16 cellular contexts compared by ENCODE assay signal in the genomic region with DNA sequence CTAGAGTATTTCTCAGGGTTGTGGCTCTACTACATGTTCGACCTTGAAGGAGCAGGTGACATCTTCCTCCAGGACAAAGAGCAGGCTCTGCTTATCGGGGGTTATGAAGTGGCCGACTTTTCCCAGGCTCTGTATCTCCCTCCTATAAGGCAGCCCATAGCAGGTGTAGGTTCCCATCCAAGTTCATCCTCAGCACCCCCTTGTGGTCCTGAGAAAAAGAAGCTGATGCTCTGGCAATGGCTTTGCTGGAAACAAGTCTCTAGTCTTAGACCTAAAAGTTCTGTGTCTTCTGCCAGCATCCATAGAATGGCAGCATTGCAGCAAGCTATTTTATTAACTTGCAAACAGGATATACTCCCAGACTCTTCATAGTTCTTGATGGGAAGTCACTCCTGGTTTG.
DNase-seq lines count a peak whose midpoint lies in the region; TF ChIP-seq lines count a peak whose summit lies in the region.
"Had no signal": no experiment of that assay in that cellular context is flagged by ENCODE, and none has a peak within 500 bp of the region (broad histone marks: within the 10 kb centered on the region; RNA-seq: fewer than 3 reads in every experiment).

No MANE protein-coding gene starts in this region.

- peak; percentile 7 for TF ChIP-seq CTCF in kidney epithelial cell (IDR thresholded peaks at IDR 0.05; ENCODE audit: insufficient read depth, low read length, poor library complexity, severe bottlenecking)

- in situ Hi-C loops in KBM-7 (cut with MboI; ENCODE audit: low pct_unique_long_range_greater_than_20kb, low sequenced_read_pairs), result no loop called here

- H3K36me3 ChIP-seq in kidney epithelial cell (ENCODE audit: control insufficient read depth, insufficient read depth, low read length), result no peaks in the 10 kb centered on the region
- H3K36me3 ChIP-seq: heart right ventricle, left ventricle myocardium inferior, right atrium auricular region had no signal

- DNase-seq in GDM1 (lab: John Stamatoyannopoulos, UW), result peak; percentile 15
- peak; percentile 50 for DNase-seq in KBM-7
- DNase-seq in RPMI8226, result peak; percentile 9
- DNase-seq in kidney epithelial cell (ENCODE audit: low read depth), result no peak
- DNase-seq in AML-193 (lab: John Stamatoyannopoulos, UW), result no peak
- DNase-seq in cortex of kidney (lab: John Stamatoyannopoulos, UW), result no peak
- no peak for DNase-seq in NCI-H2171 treated with DMSO at 0.1 percent for 48 hours (lab: John Stamatoyannopoulos, UW)
- DNase-seq: activated T-cell treated with anti-CD3 and anti-CD28 coated beads, Interleukin-2, amount 50 U/mL, for 1 hour; DMS79 treated with DMSO at 0.1 percent for 48 hours; heart right ventricle; left ventricle myocardium inferior; naive thymus-derived CD4-positive, alpha-beta T cell; NCI-H2171; stimulated activated CD4-positive, alpha-beta T cell treated with anti-CD3 and anti-CD28 coated beads, Interleukin-2, amount 100 ng/mL, for 24 hours had no signal

- H3K4me3 ChIP-seq in kidney epithelial cell (ENCODE audit: low read depth, low read length), result no peak overlapping the region
- H3K4me3 ChIP-seq: heart right ventricle, K562, left ventricle myocardium inferior, right atrium auricular region had no signal

- H3K27me3 ChIP-seq in kidney epithelial cell (ENCODE audit: control insufficient read depth, insufficient read depth, low read length), result no peaks in the 10 kb centered on the region
- H3K27me3 ChIP-seq: heart right ventricle, right atrium auricular region had no signal

Comparison
In these comparisons a context has a peak if more than half of its experiments do, and no peak if none do; other contexts are left out.
1. DNase-seq: peak in GDM1 (single experiment), KBM-7 (single experiment) and RPMI8226 (single experiment); none in kidney epithelial cell (single experiment), AML-193 (0 of 2), cortex of kidney (single experiment) and NCI-H2171 treated with DMSO at 0.1 percent for 48 hours (single experiment).